In the genomic region with DNA sequence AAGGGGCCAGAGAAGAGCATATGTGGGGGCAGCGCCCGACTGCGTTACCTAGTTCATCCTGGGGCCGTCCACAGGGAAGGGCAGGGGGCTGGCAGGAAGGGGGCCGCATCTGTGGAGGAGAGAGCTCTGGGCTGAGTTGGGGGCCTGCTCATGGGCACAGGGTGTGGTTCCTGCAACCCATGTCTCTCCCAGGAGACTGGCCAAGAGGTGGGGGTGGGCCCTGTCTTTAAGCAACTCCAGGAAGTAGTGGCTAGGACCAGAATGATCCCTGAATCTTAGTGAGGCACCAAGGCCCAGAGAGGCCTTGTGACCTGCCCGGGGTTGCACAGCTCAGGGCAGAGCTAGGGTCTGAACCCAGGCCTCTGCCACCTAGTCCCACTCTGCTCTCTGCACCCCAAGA, we compare ENCODE assay signal across 22 cellular contexts. TPM values are rescaled to one million over a fixed set of nuclear protein-coding genes. Genes with fewer than 3 reads are reported as not detected.
DNase-seq lines count a peak whose midpoint lies in the region; ATAC-seq, FAIRE-seq and TF ChIP-seq lines count a peak whose summit lies in the region.
"Had no signal": no experiment of that assay in that cellular context is flagged by ENCODE, and none has a peak within 500 bp of the region (broad histone marks: within the 10 kb centered on the region; RNA-seq: fewer than 3 reads in every experiment).

No MANE protein-coding gene starts in this region.

- TF ChIP-seq POLR2A in GM12892 (IDR thresholded peaks at IDR 0.05; ENCODE audit: low read depth, low read length) = peak; percentile 44

- H3K36me3 ChIP-seq in RWPE2 (ENCODE audit: low read depth) = peaks cover 89% of the 10 kb centered on the region

- peak overlapping the region; percentile 68 to 84 for H3K27ac Mint-ChIP-seq in effector memory CD8-positive, alpha-beta T cell
- peak overlapping the region; percentile 83 for H3K27ac Mint-ChIP-seq in stimulated activated effector memory CD8-positive, alpha-beta T cell treated with anti-CD3 and anti-CD28 coated beads, Interleukin-12 subunit alpha, Interleukin-12 subunit beta, amount 100 ng/mL, for 72 hours
- H3K27ac Mint-ChIP-seq: activated B cell treated with CpG ODN at 0.5 μM for 24 hours, memory B cell, nephron, T-cell had no signal

- peak overlapping the region; percentile 98 for H3K27ac ChIP-seq in RWPE2 (ENCODE audit: poor library complexity, severe bottlenecking)
- H3K27ac ChIP-seq: body of pancreas had no signal

- ATAC-seq in RWPE2 (ENCODE audit: low read depth) (no peak), GM18870 (IDR thresholded peaks at IDR 0.05; ENCODE audit: unreplicated experiment) (no peak), HG02870 (IDR thresholded peaks at IDR 0.05; ENCODE audit: unreplicated experiment) (no peak)
- ATAC-seq in effector memory CD8-positive, alpha-beta T cell (replicated peaks) = no peak
- ATAC-seq in stimulated activated effector memory CD8-positive, alpha-beta T cell treated with anti-CD3 and anti-CD28 coated beads, Interleukin-12 subunit alpha, Interleukin-12 subunit beta, amount 100 ng/mL, for 72 hours = no peak
- ATAC-seq: activated T-cell treated with anti-CD3 and anti-CD28 coated beads, Interleukin-2, amount 50 U/mL, for 4 hours; body of pancreas; T-cell had no signal

- no peak overlapping the region for H3K4me3 Mint-ChIP-seq in effector memory CD8-positive, alpha-beta T cell
- no peak overlapping the region for H3K4me3 Mint-ChIP-seq in stimulated activated effector memory CD8-positive, alpha-beta T cell treated with anti-CD3 and anti-CD28 coated beads, Interleukin-12 subunit alpha, Interleukin-12 subunit beta, amount 100 ng/mL, for 72 hours
- H3K4me3 Mint-ChIP-seq: activated B cell treated with CpG ODN at 0.5 μM for 24 hours; activated T-cell treated with anti-CD3 and anti-CD28 coated beads, Interleukin-2, amount 50 U/mL, for 4 hours; HFFc6; IgD-negative memory B cell; memory B cell; nephron; T-cell had no signal

- no peak overlapping the region for H3K4me3 ChIP-seq in RWPE2 (ENCODE audit: severe bottlenecking)
- H3K4me3 ChIP-seq: BLaER1 treated with 17β-estradiol and CSF1 and Interleukin-3, amounts not matched to agents 10 nM and 100 nM; body of pancreas had no signal

- no peak for FAIRE-seq in GM12892 (lab: Jason Lieb, UNC)

- H3K27me3 ChIP-seq in RWPE2 (ENCODE audit: insufficient read depth, poor library complexity, severe bottlenecking) = no peaks in the 10 kb centered on the region
- H3K27me3 ChIP-seq: BLaER1 treated with 17β-estradiol and CSF1 and Interleukin-3, amounts not matched to agents 10 nM and 100 nM; body of pancreas had no signal

- peaks cover 25% of the 10 kb centered on the region for H3K4me1 ChIP-seq in RWPE2 (ENCODE audit: insufficient read depth, poor library complexity, severe bottlenecking)
- H3K4me1 ChIP-seq: BLaER1 treated with 17β-estradiol and CSF1 and Interleukin-3, amounts not matched to agents 10 nM and 100 nM had no signal

- TF ChIP-seq CTCF in RWPE2 (IDR thresholded peaks at IDR 0.05; ENCODE audit: poor library complexity, severe bottlenecking) = no peak

- no peaks in the 10 kb centered on the region for H3K9me3 Mint-ChIP-seq in effector memory CD8-positive, alpha-beta T cell
- H3K9me3 Mint-ChIP-seq in stimulated activated effector memory CD8-positive, alpha-beta T cell treated with anti-CD3 and anti-CD28 coated beads, Interleukin-12 subunit alpha, Interleukin-12 subunit beta, amount 100 ng/mL, for 72 hours = no peaks in the 10 kb centered on the region
- H3K9me3 Mint-ChIP-seq: activated B cell treated with CpG ODN at 0.5 μM for 24 hours; activated T-cell treated with anti-CD3 and anti-CD28 coated beads, Interleukin-2, amount 50 U/mL, for 4 hours; HFFc6; IgD-negative memory B cell; memory B cell; nephron; T-cell had no signal

- H3K27me3 Mint-ChIP-seq in effector memory CD8-positive, alpha-beta T cell = no peaks in the 10 kb centered on the region
- H3K27me3 Mint-ChIP-seq: activated B cell treated with CpG ODN at 0.5 μM for 24 hours, IgD-negative memory B cell, memory B cell, T-cell had no signal

- DNase-seq in GM12892 (ENCODE audit: insufficient read length) (no peak), RWPE2 (ENCODE audit: low spot score) (no peak), SIG-M5 (lab: John Stamatoyannopoulos, UW) (no peak)
- no peak for DNase-seq in effector memory CD8-positive, alpha-beta T cell
- no peak for DNase-seq in stimulated activated effector memory CD8-positive, alpha-beta T cell treated with anti-CD3 and anti-CD28 coated beads, Interleukin-12 subunit alpha, Interleukin-12 subunit beta, amount 100 ng/mL, for 72 hours (ENCODE audit: low spot score in 2 of 2)
- DNase-seq in activated T-cell treated with anti-CD3 and anti-CD28 coated beads, Interleukin-2, amount 50 U/mL, for 1 hour = no peak
- DNase-seq: activated B cell treated with CpG ODN at 0.5 μM for 24 hours; activated CD4-positive, alpha-beta T cell treated with anti-CD3 and anti-CD28 coated beads, Interleukin-2, amount 50 U/mL, for 1 hour; activated gamma-delta T cell; activated T-cell treated with anti-CD3 and anti-CD28 coated beads, Interleukin-2, amount 50 U/mL, for 4 hours; body of pancreas; cerebellar nuclear complex; HFFc6; NCI-H446; stimulated activated naive CD4-positive, alpha-beta T cell treated with Interleukin-2 at 50 U/mL for 16 hours; T-cell had no signal

- no peaks in the 10 kb centered on the region for H3K9me3 ChIP-seq in RWPE2 (ENCODE audit: severe bottlenecking)
- H3K9me3 ChIP-seq: BLaER1 treated with 17β-estradiol and CSF1 and Interleukin-3, amounts not matched to agents 10 nM and 100 nM; body of pancreas had no signal

- H3K36me3 Mint-ChIP-seq in effector memory CD8-positive, alpha-beta T cell (ENCODE audit: insufficient read depth) = peaks cover 78% of the 10 kb centered on the region
- peaks cover 91% of the 10 kb centered on the region for H3K36me3 Mint-ChIP-seq in stimulated activated effector memory CD8-positive, alpha-beta T cell treated with anti-CD3 and anti-CD28 coated beads, Interleukin-12 subunit alpha, Interleukin-12 subunit beta, amount 100 ng/mL, for 72 hours

- H3K4me1 Mint-ChIP-seq in effector memory CD8-positive, alpha-beta T cell (ENCODE audit: low read depth in 2 of 2) = peaks cover 0 to 1% of the 10 kb centered on the region in 2 donors
- H3K4me1 Mint-ChIP-seq in stimulated activated effector memory CD8-positive, alpha-beta T cell treated with anti-CD3 and anti-CD28 coated beads, Interleukin-12 subunit alpha, Interleukin-12 subunit beta, amount 100 ng/mL, for 72 hours = no peaks in the 10 kb centered on the region
- H3K4me1 Mint-ChIP-seq: activated B cell treated with CpG ODN at 0.5 μM for 24 hours, memory B cell, nephron, T-cell had no signal

RNA-seq across cellular contexts. Expression of gene CSNK1E, which starts 21.9 kb away (rescaled TPM):
- polyA plus RNA-seq in GM12892 (2012; ENCODE audit: missing spikeins) = 53.9 TPM

RNA-seq across cellular contexts. Expression of gene TMEM184B, which starts 22.5 kb away (rescaled TPM):
- polyA plus RNA-seq in GM12892 (2012; ENCODE audit: missing spikeins) = 3.6 TPM
